In the genomic region with DNA sequence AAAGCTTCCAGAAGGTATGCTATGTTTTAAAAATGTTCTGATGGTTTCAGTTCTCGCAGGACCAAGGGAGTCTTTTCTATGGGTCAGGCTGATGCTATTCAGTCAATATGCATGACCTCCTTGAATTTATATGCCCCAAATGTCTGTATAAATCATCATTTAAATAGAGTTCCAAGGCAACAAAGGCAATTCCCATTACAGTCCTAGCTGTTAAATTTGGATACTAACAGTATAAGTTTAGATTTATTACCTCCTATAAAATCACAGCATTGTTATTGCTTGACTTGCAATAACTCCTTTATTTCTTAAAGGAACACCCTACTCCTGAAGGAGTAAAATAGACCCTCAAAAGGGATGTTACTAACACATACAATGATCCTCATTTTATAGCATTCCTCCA, we compare ENCODE assay signal across 28 cellular contexts.
"Had no signal": no experiment of that assay in that cellular context is flagged by ENCODE, and none has a peak within 500 bp of the region (broad histone marks: within the 10 kb centered on the region; RNA-seq: fewer than 3 reads in every experiment).

No MANE protein-coding gene starts in this region.

- H3K27me3 ChIP-seq: brain microvascular endothelial cell, esophagus squamous epithelium, gastroesophageal sphincter had no signal

- H3K4me3 Mint-ChIP-seq: activated CD4-positive, alpha-beta memory T cell treated with anti-CD3 and anti-CD28 coated beads, Interleukin-2, amount 10 ng/mL, durations not matched to agents 7 days and 5 days; activated CD4-positive, alpha-beta T cell treated with anti-CD3 and anti-CD28 coated beads, Interleukin-2, amount 10 ng/mL, durations not matched to agents 7 days and 5 days; activated naive CD8-positive, alpha-beta T cell; activated T-cell treated with anti-CD3 and anti-CD28 coated beads, Interleukin-2, amount 50 U/mL, for 4 hours; activated T-helper 17 cell treated with anti-CD3 and anti-CD28 coated beads, Interleukin-2, amount 50 U/mL, for 72 hours; central memory CD8-positive, alpha-beta T cell; effector memory CD8-positive, alpha-beta T cell; WTC11 had no signal

- H3K27ac Mint-ChIP-seq: activated CD4-positive, alpha-beta memory T cell treated with anti-CD3 and anti-CD28 coated beads, Interleukin-2, amount 10 ng/mL, durations not matched to agents 7 days and 5 days; activated CD4-positive, alpha-beta T cell treated with anti-CD3 and anti-CD28 coated beads, Interleukin-2, amount 10 ng/mL, durations not matched to agents 7 days and 5 days; activated naive CD8-positive, alpha-beta T cell; activated T-helper 17 cell treated with anti-CD3 and anti-CD28 coated beads, Interleukin-2, amount 50 U/mL, for 72 hours; effector memory CD8-positive, alpha-beta T cell; WTC11 had no signal

- ATAC-seq: activated T-cell treated with anti-CD3 and anti-CD28 coated beads, Interleukin-2, amount 50 U/mL, for 4 hours; activated T-helper 17 cell treated with anti-CD3 and anti-CD28 coated beads, Interleukin-2, amount 50 U/mL, for 72 hours; effector memory CD8-positive, alpha-beta T cell; gastroesophageal sphincter; WTC11 had no signal

- H3K27ac ChIP-seq: brain microvascular endothelial cell, coronary artery, epithelial cell of prostate, esophagus squamous epithelium, gastroesophageal sphincter, VCaP had no signal

- H3K36me3 Mint-ChIP-seq: activated naive CD8-positive, alpha-beta T cell; WTC11 had no signal

- H3K27me3 Mint-ChIP-seq: activated CD4-positive, alpha-beta memory T cell treated with anti-CD3 and anti-CD28 coated beads, Interleukin-2, amount 10 ng/mL, durations not matched to agents 7 days and 5 days; activated CD4-positive, alpha-beta T cell treated with anti-CD3 and anti-CD28 coated beads, Interleukin-2, amount 10 ng/mL, durations not matched to agents 7 days and 5 days; activated naive CD8-positive, alpha-beta T cell; activated T-helper 17 cell treated with anti-CD3 and anti-CD28 coated beads, Interleukin-2, amount 50 U/mL, for 72 hours; central memory CD8-positive, alpha-beta T cell; effector memory CD8-positive, alpha-beta T cell had no signal

- FAIRE-seq: astrocyte, bronchial epithelial cell had no signal

- DNase-seq: activated CD4-positive, alpha-beta memory T cell treated with anti-CD3 and anti-CD28 coated beads, Interleukin-2, amount 10 ng/mL, durations not matched to agents 7 days and 5 days; activated CD4-positive, alpha-beta T cell treated with anti-CD3 and anti-CD28 coated beads for 1 hour; activated CD4-positive, alpha-beta T cell treated with anti-CD3 and anti-CD28 coated beads for 4 hours; activated CD4-positive, alpha-beta T cell treated with anti-CD3 and anti-CD28 coated beads, Interleukin-2, amount 10 ng/mL, durations not matched to agents 7 days and 5 days; activated CD4-positive, alpha-beta T cell treated with anti-CD3 and anti-CD28 coated beads, Interleukin-2, amount 50 U/mL, for 4 hours; activated effector memory CD4-positive, alpha-beta T cell treated with Interleukin-2 at 50 U/mL for 16 hours; activated gamma-delta T cell treated with Interleukin-2 at 50 U/mL for 16 hours; activated naive CD4-positive, alpha-beta T cell treated with anti-CD3 and anti-CD28 coated beads, Interleukin-2, amount 50 U/mL, for 16 hours; activated naive CD4-positive, alpha-beta T cell treated with Interleukin-2 at 50 U/mL for 16 hours; activated T-cell treated with anti-CD3 and anti-CD28 coated beads, Interleukin-2, amount 50 U/mL, for 4 hours; amniotic stem cell; anterior cingulate cortex; brain microvascular endothelial cell; dermis blood vessel endothelial cell; effector CD4-positive, alpha-beta T cell; effector memory CD8-positive, alpha-beta T cell; esophagus squamous epithelium; T-helper 2 cell had no signal

- H3K36me3 ChIP-seq: brain microvascular endothelial cell, esophagus squamous epithelium, gastroesophageal sphincter had no signal

- H3K4me3 ChIP-seq: coronary artery, esophagus squamous epithelium, gastroesophageal sphincter had no signal

- H3K4me1 ChIP-seq: esophagus squamous epithelium, gastroesophageal sphincter had no signal

- H3K9me3 Mint-ChIP-seq: activated T-cell treated with anti-CD3 and anti-CD28 coated beads, Interleukin-2, amount 50 U/mL, for 4 hours; WTC11 had no signal

- H3K4me1 Mint-ChIP-seq: activated CD4-positive, alpha-beta memory T cell treated with anti-CD3 and anti-CD28 coated beads, Interleukin-2, amount 10 ng/mL, durations not matched to agents 7 days and 5 days; activated CD4-positive, alpha-beta T cell treated with anti-CD3 and anti-CD28 coated beads, Interleukin-2, amount 10 ng/mL, durations not matched to agents 7 days and 5 days; activated T-helper 17 cell treated with anti-CD3 and anti-CD28 coated beads, Interleukin-2, amount 50 U/mL, for 72 hours; WTC11 had no signal
